9 cellular contexts compared by ENCODE assay signal in the genomic region with DNA sequence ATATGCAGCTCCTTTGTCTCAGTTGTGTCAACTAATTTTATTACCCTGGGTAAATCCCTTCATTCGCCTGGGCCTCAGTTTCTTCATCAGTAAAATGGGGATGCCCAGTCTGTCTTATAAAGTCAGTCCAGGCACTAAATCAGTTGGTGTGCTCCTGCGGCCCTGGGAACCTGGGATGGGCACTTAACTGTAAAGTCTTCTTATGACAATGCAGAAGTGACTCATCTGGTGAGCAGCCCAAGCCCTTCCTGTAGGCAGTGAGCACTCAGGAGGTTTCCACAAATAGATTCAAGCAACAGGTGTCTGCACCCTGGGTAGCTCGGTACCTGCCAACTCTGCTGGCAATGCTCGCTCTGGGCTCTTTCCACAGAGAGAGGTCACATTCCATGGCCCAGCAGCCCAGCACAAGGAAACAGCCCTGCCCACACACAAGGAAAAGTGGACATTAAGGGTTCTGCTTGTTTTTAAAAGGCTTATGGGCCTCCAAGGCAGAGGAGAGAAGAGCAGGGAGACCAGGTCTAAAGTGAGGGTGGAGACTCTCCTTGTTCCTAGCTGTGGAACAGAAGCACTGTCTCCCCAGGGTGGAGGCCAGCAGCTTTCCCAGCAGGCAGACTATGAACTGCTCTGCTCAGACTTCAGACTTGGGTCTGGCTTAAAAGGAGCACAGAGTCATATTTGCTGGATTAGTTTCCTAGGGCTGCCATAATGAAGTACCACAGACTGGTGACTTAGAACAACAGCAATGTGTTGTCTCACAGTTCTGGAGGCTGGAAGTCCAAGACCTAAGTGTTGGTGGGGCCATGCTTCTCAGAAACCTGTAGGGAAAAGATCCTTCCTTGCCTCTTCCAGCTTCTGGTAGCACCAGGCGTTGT.
DNase-seq lines count a peak whose midpoint lies in the region; ATAC-seq and TF ChIP-seq lines count a peak whose summit lies in the region.
"Had no signal": no experiment of that assay in that cellular context is flagged by ENCODE, and none has a peak within 500 bp of the region (broad histone marks: within the 10 kb centered on the region; RNA-seq: fewer than 3 reads in every experiment).

No MANE protein-coding gene starts in this region.

- no peaks in the 10 kb centered on the region for H3K27me3 ChIP-seq in uterus
- H3K27me3 ChIP-seq: dorsolateral prefrontal cortex had no signal

- intact Hi-C loops in uterus (cut with DNase I; ENCODE audit: low total_unique reads), result no loop called here
- intact Hi-C loops in posterior vena cava (cut with DNase I), result no loop called here

- H3K4me1 ChIP-seq in uterus, result peaks cover 0 to 9% of the 10 kb centered on the region in 2 donors

- POLR2A ChIA-PET in GM10248 (lab: Yijun Ruan, JAX), result no interaction called here

- peak; percentile 98 for ATAC-seq in GM21529 (IDR thresholded peaks at IDR 0.05; ENCODE audit: unreplicated experiment)
- peak; percentile 93 for ATAC-seq in HG03575 (IDR thresholded peaks at IDR 0.05; ENCODE audit: extremely low read depth, insufficient number of reproducible peaks, low FRiP score, unreplicated experiment)

- H3K9me3 ChIP-seq in uterus, result no peaks in the 10 kb centered on the region

- CTCF ChIA-PET in GM10248 (lab: Yijun Ruan, JAX), result interaction anchor here (1.8 kb wide), 1 partner anchor 9 kb away, joined by 4 read pairs; no protein-coding TSS in a partner anchor

- no peak overlapping the region for H3K4me3 ChIP-seq in retinal pigment epithelial cell (ENCODE audit: low read length)
- H3K4me3 ChIP-seq in uterus, result no peak overlapping the region
- H3K4me3 ChIP-seq: dorsolateral prefrontal cortex had no signal

- H3K27ac ChIP-seq in uterus, result peak overlapping the region in 1 of 2 donors; percentile 47
- H3K27ac ChIP-seq: dorsolateral prefrontal cortex had no signal

- no peak for TF ChIP-seq CTCF in GM10248 (IDR thresholded peaks at IDR 0.05; ENCODE audit: control extremely low read depth, extremely low read depth, low read depth, missing control alignments)
- no peak for TF ChIP-seq CTCF in retinal pigment epithelial cell (conservative IDR thresholded peaks at IDR 0.05; ENCODE audit: low read depth, low read length)
- TF ChIP-seq CTCF in uterus (IDR thresholded peaks at IDR 0.05), result no peak

- H3K36me3 ChIP-seq in uterus, result no peaks in the 10 kb centered on the region

- DNase-seq in GM10248 (ENCODE audit: extremely low spot score) (peak; percentile 22), cerebellar cortex (ENCODE audit: low spot score) (peak; percentile 73), retinal pigment epithelial cell (ENCODE audit: low read depth) (peak; percentile 62), HUDEP-2 (lab: John Stamatoyannopoulos, UW; ENCODE audit: unreplicated experiment in 76 of 76) (no peak), uterus (no peak), posterior vena cava (ENCODE audit: low spot score) (no peak)

- no peak for TF ChIP-seq POLR2A in uterus (IDR thresholded peaks at IDR 0.05)

Comparison
In these comparisons a context has a peak if more than half of its experiments do, and no peak if none do; other contexts are left out.
1. DNase-seq: peak in GM10248 (single experiment), cerebellar cortex (single experiment) and retinal pigment epithelial cell (single experiment); none in HUDEP-2 (0 of 76), uterus (0 of 2) and posterior vena cava (single experiment).